ENCODE assay signal across 8 cellular contexts in the genomic region with DNA sequence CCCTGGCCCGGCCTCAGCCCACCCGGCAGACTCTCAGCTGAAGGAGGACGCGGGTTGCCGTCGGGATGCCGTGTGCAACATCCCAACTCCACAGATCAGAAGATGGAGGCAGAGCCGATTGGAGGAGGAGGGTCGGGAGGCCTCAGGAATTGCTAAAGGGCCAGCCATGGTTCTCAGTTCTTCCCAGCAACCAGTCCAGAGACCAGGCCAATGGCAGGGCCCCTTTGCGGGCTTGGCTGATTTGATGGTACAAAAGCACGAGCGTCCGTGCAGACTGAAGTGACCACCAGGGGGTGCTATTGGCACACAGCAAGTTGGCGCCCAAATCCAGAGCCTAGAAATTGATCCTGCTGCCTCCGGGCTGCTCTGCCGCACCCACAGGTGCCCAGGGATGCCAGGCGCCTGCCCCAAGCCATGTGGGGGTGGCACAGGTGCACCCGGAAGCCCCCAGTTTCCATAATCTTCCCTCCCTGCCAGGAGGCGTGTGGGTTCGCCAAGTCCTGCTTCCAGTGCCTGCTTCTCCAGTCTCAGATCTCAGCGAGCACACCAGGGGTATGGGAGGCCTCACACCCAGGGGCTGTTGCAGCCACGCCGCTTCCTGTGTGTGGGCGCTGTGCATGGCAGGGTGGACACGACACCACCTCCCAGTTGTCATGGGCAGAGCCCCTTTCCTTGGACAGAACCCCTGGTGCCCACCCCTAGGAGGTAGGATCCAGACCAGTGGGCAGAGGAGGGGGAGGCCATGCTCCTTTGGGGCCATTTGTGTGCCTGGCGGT. TPM values are rescaled to one million over a fixed set of nuclear protein-coding genes. Genes with fewer than 3 reads are reported as not detected.
DNase-seq lines count a peak whose midpoint lies in the region; ATAC-seq and TF ChIP-seq lines count a peak whose summit lies in the region.

No MANE protein-coding gene starts in this region.

- no peak overlapping the region for H3K27ac Mint-ChIP-seq in endothelial cell (ENCODE audit: unreplicated experiment)

- DNase-seq in GF-D8 (lab: John Stamatoyannopoulos, UW) (peak; percentile 18), HK-2 (ENCODE audit: unreplicated experiment) (peak; percentile 86), NOMO-1 treated with DMSO at 0.1 percent for 48 hours (lab: John Stamatoyannopoulos, UW; ENCODE audit: unreplicated experiment) (peak; percentile 69), endothelial cell (ENCODE audit: low spot score) (peak; percentile 89), middle frontal gyrus (ENCODE audit: extremely low spot score, low spot score) (peak; percentile 67)
- peak; percentile 59 to 63 for DNase-seq in activated CD8-positive, alpha-beta memory T cell treated with anti-CD3 and anti-CD28 coated beads for 4 hours (ENCODE audit: low read depth in 2 of 2)
- DNase-seq in stimulated activated CD8-positive, alpha-beta memory T cell treated with anti-CD3 and anti-CD28 coated beads, Interleukin-4, amount 100 ng/mL, for 1 hour (ENCODE audit: low read depth in 2 of 2, low spot score in 1 of 2) = peak; percentile 61 to 65

- no peaks in the 10 kb centered on the region for H3K9me3 Mint-ChIP-seq in endothelial cell (ENCODE audit: unreplicated experiment)

- no peaks in the 10 kb centered on the region for H3K4me1 Mint-ChIP-seq in endothelial cell (ENCODE audit: unreplicated experiment)

- H3K4me3 Mint-ChIP-seq in endothelial cell (ENCODE audit: unreplicated experiment) = no peak overlapping the region

- peaks cover 5% of the 10 kb centered on the region for H3K27me3 Mint-ChIP-seq in endothelial cell (ENCODE audit: unreplicated experiment)

- no peaks in the 10 kb centered on the region for H3K36me3 Mint-ChIP-seq in endothelial cell (ENCODE audit: low read depth, unreplicated experiment)

- ATAC-seq in GM18498 (IDR thresholded peaks at IDR 0.05; ENCODE audit: unreplicated experiment) = no peak

- peak; percentile 94 for TF ChIP-seq CTCF in endothelial cell (IDR thresholded peaks at IDR 0.05; ENCODE audit: unreplicated experiment)

RNA-seq across cellular contexts. Expression of a gene that starts 7.1 kb away (rescaled TPM):
- total RNA-seq in endothelial cell (ENCODE audit: unreplicated experiment) = 0.26 TPM

RNA-seq across cellular contexts. Expression of a gene that starts 18.3 kb away (rescaled TPM):
- total RNA-seq in endothelial cell (ENCODE audit: unreplicated experiment) = not detected

RNA-seq across cellular contexts. Expression of a gene that starts 19.7 kb away (rescaled TPM):
- total RNA-seq in endothelial cell (ENCODE audit: unreplicated experiment) = not detected

RNA-seq across cellular contexts. Expression of a gene that starts 34.5 kb away (rescaled TPM):
- not detected for total RNA-seq in endothelial cell (ENCODE audit: unreplicated experiment)

Comparison
In these comparisons a context has a peak if more than half of its experiments do, and no peak if none do; other contexts are left out.
1. DNase-seq: peak in every context shown above with its lines; median percentile 89 in endothelial cell; 86 in HK-2; 69 in NOMO-1 treated with DMSO at 0.1 percent for 48 hours; 67 in middle frontal gyrus; 63 in stimulated activated CD8-positive, alpha-beta memory T cell treated with anti-CD3 and anti-CD28 coated beads, Interleukin-4, amount 100 ng/mL, for 1 hour; 61 in activated CD8-positive, alpha-beta memory T cell treated with anti-CD3 and anti-CD28 coated beads for 4 hours; 18 in GF-D8.